Comparison of ENCODE assay signal across 8 cellular contexts in the genomic region with DNA sequence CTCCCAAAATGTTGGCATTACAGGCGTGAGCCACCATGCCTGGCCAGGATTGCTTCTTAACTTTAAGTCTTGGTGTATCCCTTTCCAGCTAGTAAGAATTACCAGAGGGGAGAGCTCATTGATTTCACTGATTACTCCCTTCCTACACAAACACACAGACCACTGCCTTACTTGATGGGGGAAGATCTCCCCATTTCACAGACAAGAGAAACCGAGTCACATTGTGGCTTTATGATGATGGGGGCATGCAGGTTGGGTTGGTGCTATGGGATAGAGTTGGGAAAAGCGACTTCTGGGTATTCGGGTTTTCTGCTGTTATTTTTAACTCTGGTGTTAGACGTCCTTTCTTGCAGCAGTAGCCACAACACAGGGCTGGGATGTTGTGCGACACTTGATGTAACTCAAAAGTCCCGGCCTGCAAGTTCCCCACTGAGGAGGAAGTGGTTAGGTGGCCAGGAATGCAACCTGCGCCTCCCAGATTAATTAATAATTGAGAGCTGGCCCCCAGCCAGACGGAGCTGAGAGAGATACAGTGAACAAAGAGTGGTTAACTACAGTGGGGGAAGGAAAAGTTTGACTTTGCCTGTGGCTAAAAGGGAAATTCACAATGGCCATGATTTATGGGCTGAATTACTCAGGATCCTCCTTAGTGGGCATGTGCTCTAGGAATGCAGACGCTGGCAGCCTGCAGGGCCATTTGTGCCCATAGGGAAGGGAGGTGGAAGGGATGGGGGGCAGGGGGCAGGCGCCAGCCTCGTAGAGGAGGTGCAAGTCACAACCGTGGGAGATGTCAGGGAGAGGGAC.
A peak's percentile ranks its signal among the peaks of the same experiment; 100 is the strongest.
DNase-seq lines count a peak whose midpoint lies in the region; ATAC-seq and TF ChIP-seq lines count a peak whose summit lies in the region.

No MANE protein-coding gene starts in this region.

- DNase-seq in NCI-H1048 (lab: John Stamatoyannopoulos, UW): peak; percentile 95
- peak; percentile 66 for DNase-seq in colonic mucosa
- DNase-seq in posterior vena cava (ENCODE audit: low spot score): peak; percentile 78
- no peak for DNase-seq in DMS153 (lab: John Stamatoyannopoulos, UW)
- no peak for DNase-seq in CD4-positive, alpha-beta T cell
- no peak for DNase-seq in amygdala (lab: John Stamatoyannopoulos, UW)

- H3K4me1 ChIP-seq in BLaER1 treated with 17β-estradiol and CSF1 and Interleukin-3, amounts not matched to agents 10 nM and 100 nM: peaks cover 52 to 61% (median 60%) of the 10 kb centered on the region in 10 experiments
- peaks cover 15% of the 10 kb centered on the region for H3K4me1 ChIP-seq in colonic mucosa

- no peak overlapping the region for H3K4me3 ChIP-seq in BLaER1 treated with 17β-estradiol and CSF1 and Interleukin-3, amounts not matched to agents 10 nM and 100 nM
- no peak overlapping the region for H3K4me3 ChIP-seq in colonic mucosa

- 0 out of 22 replicates have a peak overlapping the region, but pooled peaks of 1 of the 11 experiments have one; percentile 5 for H3K9ac ChIP-seq in BLaER1 treated with 17β-estradiol and CSF1 and Interleukin-3, amounts not matched to agents 10 nM and 100 nM
- H3K9ac ChIP-seq in colonic mucosa (ENCODE audit: low read depth in 2 of 2, low read length in 2 of 2): peak overlapping the region in 1 of 2 donors; percentile 38

- CTCF ChIA-PET in CD4-positive, alpha-beta T cell (lab: Charles Lee): no interaction called here

- intact Hi-C loops in colonic mucosa (cut with DNase I): loop anchor here (5.0 kb wide), 1 partner anchor 58 kb away; no protein-coding TSS in a partner anchor
- intact Hi-C loops in posterior vena cava (cut with DNase I): no loop called here
- intact Hi-C loops in CD4-positive, alpha-beta T cell (cut with DNase I, micrococcal nuclease): no loop called here

- H3K27me3 Mint-ChIP-seq in CD4-positive, alpha-beta T cell: peaks cover 61% of the 10 kb centered on the region

- no peaks in the 10 kb centered on the region for H3K9me3 ChIP-seq in BLaER1 treated with 17β-estradiol and CSF1 and Interleukin-3, amounts not matched to agents 10 nM and 100 nM (replicated peaks in 1 of 11)
- no peaks in the 10 kb centered on the region for H3K9me3 ChIP-seq in colonic mucosa
- H3K9me3 ChIP-seq in CD4-positive, alpha-beta T cell (ENCODE audit: control insufficient read depth, low read length): no peaks in the 10 kb centered on the region

- no peaks in the 10 kb centered on the region for H3K4me1 Mint-ChIP-seq in CD4-positive, alpha-beta T cell (ENCODE audit: low read depth)

- H3K27ac Mint-ChIP-seq in CD4-positive, alpha-beta T cell: no peak overlapping the region

- H3K27ac ChIP-seq in BLaER1 treated with 17β-estradiol and CSF1 and Interleukin-3, amounts not matched to agents 10 nM and 100 nM: peak overlapping the region in 2 of 11 experiments; percentile 20 to 21; a peak in 1 of 22 replicates
- H3K27ac ChIP-seq in colonic mucosa: peak overlapping the region; percentile 23
- no peak overlapping the region for H3K27ac ChIP-seq in CD4-positive, alpha-beta T cell (ENCODE audit: low read depth, low read length)

- peak overlapping the region; percentile 59 to 93 (median 79) for H3K4me2 ChIP-seq in BLaER1 treated with 17β-estradiol and CSF1 and Interleukin-3, amounts not matched to agents 10 nM and 100 nM

- H3K4me3 Mint-ChIP-seq in CD4-positive, alpha-beta T cell: no peak overlapping the region

- no peak for TF ChIP-seq CTCF in colonic mucosa (IDR thresholded peaks at IDR 0.05)
- TF ChIP-seq CTCF in CD4-positive, alpha-beta T cell (IDR thresholded peaks at IDR 0.05): no peak

- no peaks in the 10 kb centered on the region for H3K36me3 Mint-ChIP-seq in CD4-positive, alpha-beta T cell (ENCODE audit: low read depth)

- peaks cover 0 to 8% (median 0%) of the 10 kb centered on the region in 11 experiments; a peak in 1 of 22 replicates for H3K36me3 ChIP-seq in BLaER1 treated with 17β-estradiol and CSF1 and Interleukin-3, amounts not matched to agents 10 nM and 100 nM
- no peaks in the 10 kb centered on the region for H3K36me3 ChIP-seq in colonic mucosa

- POLR2A ChIA-PET in CD4-positive, alpha-beta T cell (lab: Charles Lee): no interaction called here

- H3K27me3 ChIP-seq in BLaER1 treated with 17β-estradiol and CSF1 and Interleukin-3, amounts not matched to agents 10 nM and 100 nM: peaks cover 0 to 8% (median 0%) of the 10 kb centered on the region in 11 experiments; a peak in 2 of 22 replicates
- H3K27me3 ChIP-seq in colonic mucosa: no peaks in the 10 kb centered on the region
- H3K27me3 ChIP-seq in CD4-positive, alpha-beta T cell (ENCODE audit: control insufficient read depth, insufficient read depth, low read length): peaks cover 23% of the 10 kb centered on the region

- ATAC-seq in GM21737 (IDR thresholded peaks at IDR 0.05; ENCODE audit: unreplicated experiment): peak; percentile 57
- ATAC-seq in CD4-positive, alpha-beta T cell (ENCODE audit: poor library complexity): no peak

- no peaks in the 10 kb centered on the region for H3K9me3 Mint-ChIP-seq in CD4-positive, alpha-beta T cell

- H4K20me1 ChIP-seq in BLaER1 treated with 17β-estradiol and CSF1 and Interleukin-3, amounts not matched to agents 10 nM and 100 nM: peaks cover 0 to 100% (median 0%) of the 10 kb centered on the region in 11 experiments; a peak in 9 of 22 replicates

Comparison
In these comparisons a context has a peak if more than half of its experiments do, and no peak if none do; other contexts are left out.
1. DNase-seq: peak in NCI-H1048 (single experiment), colonic mucosa (single experiment) and posterior vena cava (single experiment); none in DMS153 (single experiment), CD4-positive, alpha-beta T cell (0 of 10) and amygdala (0 of 56).